ENCODE assay signal across 8 cellular contexts in the genomic region with DNA sequence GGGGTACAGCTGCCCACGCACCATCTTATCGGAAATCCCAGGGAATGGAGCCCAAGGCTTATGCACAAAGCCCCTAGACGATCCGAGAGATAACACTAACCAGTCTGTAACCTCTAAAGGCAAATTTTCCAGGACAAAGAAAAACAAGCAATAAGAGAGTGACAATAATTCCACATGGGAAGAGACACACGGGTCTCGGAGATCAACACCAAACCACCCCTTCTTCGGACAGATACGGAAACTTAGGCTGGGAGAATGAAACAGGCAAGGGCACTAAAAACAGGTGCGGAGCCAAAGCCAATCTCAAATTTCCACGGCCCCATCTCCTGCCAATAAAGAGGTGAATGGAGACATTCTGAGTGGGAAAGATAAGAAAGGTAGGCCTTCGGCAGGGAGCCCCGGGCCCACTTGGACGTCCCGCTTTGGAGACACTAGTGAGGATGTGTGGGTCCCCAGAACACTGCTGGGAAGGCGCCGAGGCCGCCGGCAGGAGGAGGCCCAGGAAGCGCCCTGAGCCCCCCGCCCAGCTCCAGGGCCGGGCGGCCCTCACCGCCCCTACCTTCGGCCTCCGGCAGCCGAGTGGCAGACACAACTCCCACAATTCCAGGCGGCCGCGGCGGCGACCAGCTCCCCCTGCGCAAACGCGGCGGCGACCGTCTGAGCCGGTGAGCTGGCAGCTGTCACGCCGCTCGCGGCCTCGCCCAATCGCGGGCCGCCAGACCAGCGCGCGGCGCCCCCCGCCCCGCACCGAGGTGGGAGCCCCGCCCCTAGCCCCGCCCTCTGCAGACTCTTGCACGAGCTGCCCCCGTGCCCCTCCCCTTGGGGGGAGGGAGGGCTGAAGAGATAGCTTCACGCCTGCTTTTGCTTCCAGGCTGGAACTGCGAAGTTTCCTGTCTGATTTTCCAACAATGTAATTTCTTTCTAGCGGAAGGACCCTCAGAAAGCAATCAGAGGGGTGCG. TPM values are rescaled to one million over a fixed set of nuclear protein-coding genes. Genes with fewer than 3 reads are reported as not detected.
DNase-seq lines count a peak whose midpoint lies in the region; ATAC-seq and TF ChIP-seq lines count a peak whose summit lies in the region.

A gene (minus strand): TSS at position 659 of the 960 bp plus-strand sequence. CDS start 70,525 bp downstream, outside the sequence.

- peak within 1 kb of the TSS; percentile 100 for H3K9ac ChIP-seq in ES-I3 (ENCODE audit: low read depth, low read length)
- peak within 1 kb of the TSS; percentile 95 for H3K9ac ChIP-seq in MM.1S (ENCODE audit: low read length)

- peaks cover 23% of the 10 kb centered on the region for H3K36me3 Mint-ChIP-seq in nephron (ENCODE audit: low read depth)

- H3K4me1 ChIP-seq in ES-I3 (ENCODE audit: insufficient read depth, low read length): no peaks in the 10 kb centered on the region
- H3K4me1 ChIP-seq in HAP-1: peaks cover 4% of the 10 kb centered on the region
- peaks cover 7% of the 10 kb centered on the region for H3K4me1 ChIP-seq in MM.1S (ENCODE audit: low read length)

- no peaks in the 10 kb centered on the region for H4K20me1 ChIP-seq in MM.1S (ENCODE audit: insufficient read depth, low read length)

- H3K27me3 Mint-ChIP-seq in nephron (ENCODE audit: low read depth): peaks cover 3% of the 10 kb centered on the region

- no peaks in the 10 kb centered on the region for H3F3A ChIP-seq in MM.1S (ENCODE audit: insufficient read depth, low read length)

- H3K4me1 Mint-ChIP-seq in nephron: peaks cover 39% of the 10 kb centered on the region

- peak within 1 kb of the TSS; percentile 84 for H3K4me2 ChIP-seq in MM.1S (ENCODE audit: low read depth, low read length)

- no peaks in the 10 kb centered on the region for H3K9me3 Mint-ChIP-seq in nephron

- peak; percentile 93 to 99 for DNase-seq in HAP-1 (ENCODE audit: low spot score in 2 of 2)
- peak; percentile 96 for DNase-seq in MM.1S
- peak; percentile 83 for DNase-seq in SHP77 treated with DMSO at 0.1 percent for 48 hours (lab: John Stamatoyannopoulos, UW)
- DNase-seq in activated effector memory CD4-positive, alpha-beta T cell treated with anti-CD3 and anti-CD28 coated beads, Interleukin-2, amount 50 U/mL, for 16 hours: peak; percentile 98
- peak; percentile 88 for DNase-seq in fibroblast of the aortic adventitia (ENCODE audit: low read depth)
- DNase-seq in stimulated activated naive CD8-positive, alpha-beta T cell treated with anti-CD3 and anti-CD28 coated beads, Interleukin-15, Interleukin-2, amounts not matched to agents 100 U/mL and 50 U/mL, for 24 hours: peak; percentile 98

- H3K4me3 Mint-ChIP-seq in nephron: peak within 1 kb of the TSS; percentile 85 to 90 (median 88)

- H3K9me3 ChIP-seq in ES-I3 (ENCODE audit: control insufficient read depth, insufficient read depth, low read length) (no peaks in the 10 kb centered on the region), HAP-1 (no peaks in the 10 kb centered on the region), MM.1S (replicated peaks; ENCODE audit: insufficient read depth, low read length) (no peaks in the 10 kb centered on the region)

- peak within 1 kb of the TSS; percentile 46; the same call in 1 of the 2 replicates for H3K27ac ChIP-seq in MM.1S (ENCODE audit: low read length)

- ATAC-seq in stimulated activated naive CD8-positive, alpha-beta T cell treated with anti-CD3 and anti-CD28 coated beads, Interleukin-15, Interleukin-2, amounts not matched to agents 100 U/mL and 50 U/mL, for 24 hours: peak; percentile 100

- no peak for TF ChIP-seq CTCF in MM.1S (IDR thresholded peaks at IDR 0.05; ENCODE audit: low read length)
- TF ChIP-seq CTCF in fibroblast of the aortic adventitia (IDR thresholded peaks at IDR 0.05; ENCODE audit: insufficient read depth, low read length): no peak
- TF ChIP-seq CTCF in nephron (IDR thresholded peaks at IDR 0.05; ENCODE audit: unreplicated experiment in 3 of 3): no peak

- H3K4me3 ChIP-seq in HAP-1: peak within 1 kb of the TSS; percentile 57
- H3K4me3 ChIP-seq in MM.1S (ENCODE audit: low read length): peak within 1 kb of the TSS; percentile 69
- peak within 1 kb of the TSS; percentile 82 for H3K4me3 ChIP-seq in fibroblast of the aortic adventitia (ENCODE audit: low read depth, low read length)

- H3K27me3 ChIP-seq in HAP-1 (ENCODE audit: low read depth): no peaks in the 10 kb centered on the region
- H3K27me3 ChIP-seq in MM.1S (replicated peaks; ENCODE audit: insufficient read depth, low read length): no peaks in the 10 kb centered on the region

- in situ Hi-C loops in HAP-1 (cut with MboI; ENCODE audit: low sequenced_read_pairs): no loop called here

- H3K36me3 ChIP-seq in ES-I3 (ENCODE audit: insufficient read depth, low read length) (no peaks in the 10 kb centered on the region), HAP-1 (replicated peaks) (no peaks in the 10 kb centered on the region), MM.1S (replicated peaks; ENCODE audit: insufficient read depth, low read length) (no peaks in the 10 kb centered on the region)

- H3K9me2 ChIP-seq in MM.1S (replicated peaks; ENCODE audit: insufficient read depth, low read length): no peaks in the 10 kb centered on the region

- peak within 1 kb of the TSS; percentile 65 for H2AFZ ChIP-seq in MM.1S (ENCODE audit: low read length)

- peak within 1 kb of the TSS; percentile 88 to 98 (median 95) for H3K27ac Mint-ChIP-seq in nephron

- H3K79me2 ChIP-seq in MM.1S (ENCODE audit: low read length): peaks cover 12% of the 10 kb centered on the region

RNA-seq across cellular contexts. Expression of the gene that starts here (rescaled TPM):
- total RNA-seq in fibroblast of the aortic adventitia (ENCODE audit: low replicate concordance): 31.7 and 68.0 TPM in 2 replicates

Comparison
In these comparisons a context has a peak if more than half of its experiments do, and no peak if none do; other contexts are left out.
1. Peak in every context shown above with its lines: DNase-seq, ATAC-seq, H3K4me3 ChIP-seq and H3K27ac ChIP-seq.